ENCODE assay signal across 14 cellular contexts in the genomic region with DNA sequence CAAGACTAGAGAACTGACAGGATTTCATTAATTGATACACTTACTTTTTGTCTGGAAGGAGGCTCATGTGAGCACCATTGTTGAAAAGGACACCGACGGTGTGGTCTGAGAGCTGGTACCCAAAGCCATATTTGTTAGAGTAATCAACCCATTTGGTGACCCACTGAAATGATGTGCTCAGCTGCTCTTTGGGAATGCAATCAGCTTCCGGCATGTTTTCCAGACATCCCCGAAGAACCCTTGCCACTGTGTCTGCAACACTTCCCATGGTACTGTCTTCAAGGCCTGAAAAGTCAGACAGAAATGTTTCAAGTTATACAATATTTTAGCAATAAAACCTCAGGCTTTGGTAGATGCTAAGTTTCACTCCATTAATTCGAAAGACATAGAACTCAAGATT. TPM values are rescaled to one million over a fixed set of nuclear protein-coding genes. Genes with fewer than 3 reads are reported as not detected.
DNase-seq lines count a peak whose midpoint lies in the region; ATAC-seq and TF ChIP-seq lines count a peak whose summit lies in the region.
"Had no signal": no experiment of that assay in that cellular context is flagged by ENCODE, and none has a peak within 500 bp of the region (broad histone marks: within the 10 kb centered on the region; RNA-seq: fewer than 3 reads in every experiment).

No MANE protein-coding gene starts in this region.

- no peaks in the 10 kb centered on the region for H3K9me3 ChIP-seq in left lung
- H3K9me3 ChIP-seq in thoracic aorta, result no peaks in the 10 kb centered on the region

- H3K36me3 ChIP-seq in left lung (peaks cover 0 to 38% of the 10 kb centered on the region in 2 donors), thoracic aorta (peaks cover 12% of the 10 kb centered on the region)

- TF ChIP-seq CTCF in chondrocyte (IDR thresholded peaks at IDR 0.05) (no peak), left lung (IDR thresholded peaks at IDR 0.05) (no peak), thoracic aorta (IDR thresholded peaks at IDR 0.05) (no peak)

- peaks cover 14% of the 10 kb centered on the region for H3K36me3 Mint-ChIP-seq in activated CD4-positive, alpha-beta T cell treated with anti-CD3 and anti-CD28 coated beads, Interleukin-2, amount 10 ng/mL, durations not matched to agents 24 days and 14 days (ENCODE audit: low read depth)
- H3K36me3 Mint-ChIP-seq in chondrocyte (ENCODE audit: low read depth), result peaks cover 41% of the 10 kb centered on the region
- peaks cover 3% of the 10 kb centered on the region for H3K36me3 Mint-ChIP-seq in activated CD4-positive, alpha-beta T cell treated with anti-CD3 and anti-CD28 coated beads for 36 hours (ENCODE audit: low read depth)

- peaks cover 8% of the 10 kb centered on the region for H3K4me1 Mint-ChIP-seq in activated CD4-positive, alpha-beta T cell treated with anti-CD3 and anti-CD28 coated beads, Interleukin-2, amount 10 ng/mL, durations not matched to agents 24 days and 14 days
- peaks cover 63% of the 10 kb centered on the region for H3K4me1 Mint-ChIP-seq in chondrocyte (ENCODE audit: low read depth)
- H3K4me1 Mint-ChIP-seq in activated CD4-positive, alpha-beta T cell treated with anti-CD3 and anti-CD28 coated beads for 36 hours, result peaks cover 3% of the 10 kb centered on the region

- ATAC-seq in left lung (no peak), thoracic aorta (ENCODE audit: insufficient number of reproducible peaks, low FRiP score, low read depth) (no peak), HG03565 (IDR thresholded peaks at IDR 0.05; ENCODE audit: unreplicated experiment) (no peak)
- no peak for ATAC-seq in activated CD4-positive, alpha-beta T cell treated with anti-CD3 and anti-CD28 coated beads for 36 hours

- H3K27ac ChIP-seq in left lung (no peak overlapping the region), thoracic aorta (peak overlapping the region in 1 of 2 donors; percentile 29)
- H3K27ac ChIP-seq: 22Rv1 had no signal

- peak overlapping the region; percentile 1 to 77 for H3K4me3 ChIP-seq in left lung
- peak overlapping the region; percentile 83 for H3K4me3 ChIP-seq in thoracic aorta

- peaks cover 0 to 16% of the 10 kb centered on the region in 2 donors for H3K4me1 ChIP-seq in left lung
- H3K4me1 ChIP-seq in thoracic aorta (ENCODE audit: control insufficient read depth in 1 of 2, low read depth in 2 of 2), result peaks cover 15 to 39% of the 10 kb centered on the region in 2 donors

- intact Hi-C loops in activated CD4-positive, alpha-beta T cell treated with anti-CD3 and anti-CD28 coated beads, Interleukin-2, amount 10 ng/mL, durations not matched to agents 24 days and 14 days (cut with micrococcal nuclease), result no loop called here
- intact Hi-C loops in left lung (cut with DNase I), result loop anchor here in 1 of 2 donors (10.0 kb wide), 1 partner anchor 571 kb away; no protein-coding TSS in a partner anchor
- intact Hi-C loops in activated CD4-positive, alpha-beta T cell treated with anti-CD3 and anti-CD28 coated beads for 36 hours (cut with DNase I, micrococcal nuclease), result no loop called here

- peak; percentile 41 for DNase-seq in activated CD4-positive, alpha-beta T cell treated with anti-CD3 and anti-CD28 coated beads, Interleukin-2, amount 10 ng/mL, durations not matched to agents 24 days and 14 days
- no peak for DNase-seq in activated CD4-positive, alpha-beta T cell treated with anti-CD3 and anti-CD28 coated beads for 48 hours
- DNase-seq in chondrocyte (ENCODE audit: low spot score), result no peak
- DNase-seq in left lung, result no peak
- DNase-seq in thoracic aorta (ENCODE audit: low spot score), result no peak
- DNase-seq in GM19238 (ENCODE audit: insufficient read length, low spot score), result no peak
- no peak for DNase-seq in activated CD4-positive, alpha-beta T cell treated with anti-CD3 and anti-CD28 coated beads for 36 hours
- DNase-seq: islet precursor cell; NCI-H2171 treated with DMSO at 0.1 percent for 48 hours; NK-92 treated with Interleukin-12 subunit alpha and Interleukin-12 subunit beta, amount 100 ng/mL, for 24 hours had no signal

- H3K27ac Mint-ChIP-seq in activated CD4-positive, alpha-beta T cell treated with anti-CD3 and anti-CD28 coated beads, Interleukin-2, amount 10 ng/mL, durations not matched to agents 24 days and 14 days, result no peak overlapping the region
- no peak overlapping the region for H3K27ac Mint-ChIP-seq in chondrocyte (ENCODE audit: unreplicated experiment)
- H3K27ac Mint-ChIP-seq in activated CD4-positive, alpha-beta T cell treated with anti-CD3 and anti-CD28 coated beads for 36 hours, result no peak overlapping the region

- POLR2A ChIA-PET in activated CD4-positive, alpha-beta T cell treated with anti-CD3 and anti-CD28 coated beads for 36 hours (lab: Charles Lee), result no interaction called here

- H3K27me3 Mint-ChIP-seq in activated CD4-positive, alpha-beta T cell treated with anti-CD3 and anti-CD28 coated beads, Interleukin-2, amount 10 ng/mL, durations not matched to agents 24 days and 14 days, result peaks cover 27% of the 10 kb centered on the region
- no peaks in the 10 kb centered on the region for H3K27me3 Mint-ChIP-seq in chondrocyte (ENCODE audit: low read depth)
- peaks cover 15% of the 10 kb centered on the region for H3K27me3 Mint-ChIP-seq in activated CD4-positive, alpha-beta T cell treated with anti-CD3 and anti-CD28 coated beads for 36 hours

- H3K4me3 Mint-ChIP-seq in activated CD4-positive, alpha-beta T cell treated with anti-CD3 and anti-CD28 coated beads, Interleukin-2, amount 10 ng/mL, durations not matched to agents 24 days and 14 days, result no peak overlapping the region
- H3K4me3 Mint-ChIP-seq in chondrocyte (ENCODE audit: unreplicated experiment), result peak overlapping the region; percentile 64
- H3K4me3 Mint-ChIP-seq in activated CD4-positive, alpha-beta T cell treated with anti-CD3 and anti-CD28 coated beads for 36 hours, result no peak overlapping the region

- H3K27me3 ChIP-seq in left lung (peaks cover 0 to 20% of the 10 kb centered on the region in 2 donors), thoracic aorta (replicated peaks; ENCODE audit: insufficient read depth) (no peaks in the 10 kb centered on the region)

- H3K9me3 Mint-ChIP-seq in activated CD4-positive, alpha-beta T cell treated with anti-CD3 and anti-CD28 coated beads, Interleukin-2, amount 10 ng/mL, durations not matched to agents 24 days and 14 days, result no peaks in the 10 kb centered on the region
- H3K9me3 Mint-ChIP-seq in chondrocyte (ENCODE audit: low read depth), result no peaks in the 10 kb centered on the region
- H3K9me3 Mint-ChIP-seq in activated CD4-positive, alpha-beta T cell treated with anti-CD3 and anti-CD28 coated beads for 36 hours (ENCODE audit: low read depth), result no peaks in the 10 kb centered on the region
- H3K9me3 Mint-ChIP-seq: neural crest cell had no signal

- CTCF ChIA-PET in activated CD4-positive, alpha-beta T cell treated with anti-CD3 and anti-CD28 coated beads for 36 hours (lab: Charles Lee), result interaction anchor here (0.9 kb wide), 1 partner anchor 395 kb away, joined by 3 read pairs; no protein-coding TSS in a partner anchor

RNA-seq across cellular contexts. Expression of a gene that starts 4.4 kb away (rescaled TPM):
- 25.6 and 30.1 TPM in 2 replicates for total RNA-seq in activated CD4-positive, alpha-beta T cell treated with anti-CD3 and anti-CD28 coated beads, Interleukin-2, amount 10 ng/mL, durations not matched to agents 24 days and 14 days
- total RNA-seq in chondrocyte (40.0 to 48.4 TPM (median 46.8 TPM) in 3 replicates), left lung (10 to 100 TPM; 45.5 to 53.6 TPM), thoracic aorta (100 to 1,000 TPM; 126 to 180 TPM)
- total RNA-seq in activated CD4-positive, alpha-beta T cell treated with anti-CD3 and anti-CD28 coated beads for 36 hours, result 1 to 10 TPM; 3.0 to 3.8 TPM

RNA-seq across cellular contexts. Expression of a gene that starts 35.7 kb away (rescaled TPM):
- not detected in 2 replicates for total RNA-seq in activated CD4-positive, alpha-beta T cell treated with anti-CD3 and anti-CD28 coated beads, Interleukin-2, amount 10 ng/mL, durations not matched to agents 24 days and 14 days
- total RNA-seq in chondrocyte, result not detected in 3 replicates
- 10 to 100 TPM in 1 of 2 donors, 1 to 10 TPM in 1; 2.6 to 18.3 TPM for total RNA-seq in left lung
- 1 to 10 TPM in 1 of 2 donors, under 1 TPM in 1; 0.14 to 1.6 TPM for total RNA-seq in thoracic aorta
- total RNA-seq in activated CD4-positive, alpha-beta T cell treated with anti-CD3 and anti-CD28 coated beads for 36 hours, result not detected
- total RNA-seq: HT1080, neural crest cell had no signal
